In genomic region chr5:133581918-133582317, GRCh38 we compare ENCODE assay signal across 20 cellular contexts. TPM values are rescaled to one million over a fixed set of nuclear protein-coding genes. Genes with fewer than 3 reads are reported as not detected.
"Had no signal": no experiment of that assay in that cellular context is flagged by ENCODE, and none has a peak within 500 bp of the region (broad histone marks: within the 10 kb centered on the region; RNA-seq: fewer than 3 reads in every experiment).

No MANE protein-coding gene starts in this region.

- H3K9me3 Mint-ChIP-seq: activated naive CD4-positive, alpha-beta T cell treated with anti-CD3 and anti-CD28 coated beads for 36 hours; activated naive CD8-positive, alpha-beta T cell treated with anti-CD3 and anti-CD28 coated beads, Interleukin-2, amount 50 U/mL, for 24 hours; activated T-helper 2 cell treated with anti-CD3 and anti-CD28 coated beads, Interferon-gamma antibody, Interleukin-2, Interleukin-4, amounts not matched to agents 10 μg/mL and 5 μg/mL and 100 μg/mL, durations not matched to agents 14 hours and 24 hours and 36 hours; naive thymus-derived CD8-positive, alpha-beta T cell; stimulated activated naive B cell treated with anti-CD40 and anti-IgM and Interleukin-4, amounts not matched to agents 10 μg/mL and 1 μg/mL and 100 μg/mL, for 72 hours had no signal

- DNase-seq: activated CD4-positive, alpha-beta T cell treated with anti-CD3 and anti-CD28 coated beads, Interleukin-2, amount 50 U/mL, for 4 hours; activated CD4-positive, CD25-positive, alpha-beta regulatory T cell treated with anti-CD3 and anti-CD28 coated beads, Interleukin-2, amount 50 U/mL, for 72 hours; activated CD8-positive, alpha-beta memory T cell treated with anti-CD3 and anti-CD28 coated beads, Interleukin-2, amount 10 ng/mL, durations not matched to agents 7 days and 5 days; activated naive CD4-positive, alpha-beta T cell treated with anti-CD3 and anti-CD28 coated beads for 36 hours; activated naive CD8-positive, alpha-beta T cell treated with anti-CD3 and anti-CD28 coated beads, Interleukin-2, amount 50 U/mL, for 24 hours; activated T-cell treated with anti-CD3 and anti-CD28 coated beads, Interleukin-2, amount 50 U/mL, for 1 hour; dorsolateral prefrontal cortex; hypothalamus; left ventricle myocardium superior; mesenchymal stem cell; naive thymus-derived CD8-positive, alpha-beta T cell; stimulated activated CD4-positive, alpha-beta T cell treated with anti-CD3 and anti-CD28 coated beads, Interleukin-15, amount 100 ng/mL, for 24 hours; stimulated activated CD4-positive, alpha-beta T cell treated with anti-CD3 and anti-CD28 coated beads, Interleukin-4, amount 100 ng/mL, for 1 hour; stimulated activated naive B cell treated with anti-CD40 and anti-IgM and Interleukin-4, amounts not matched to agents 10 μg/mL and 1 μg/mL and 100 μg/mL, for 72 hours; thyroid gland had no signal

- H3K36me3 ChIP-seq: neutrophil, thyroid gland had no signal

- H3K4me3 ChIP-seq: dorsolateral prefrontal cortex, thyroid gland had no signal

- H3K4me1 Mint-ChIP-seq: activated CD8-positive, alpha-beta memory T cell treated with anti-CD3 and anti-CD28 coated beads, Interleukin-2, amount 10 ng/mL, durations not matched to agents 7 days and 5 days; activated naive CD8-positive, alpha-beta T cell treated with anti-CD3 and anti-CD28 coated beads, Interleukin-2, amount 50 U/mL, for 24 hours had no signal

- H3K36me3 Mint-ChIP-seq: activated CD8-positive, alpha-beta memory T cell treated with anti-CD3 and anti-CD28 coated beads, Interleukin-2, amount 10 ng/mL, durations not matched to agents 7 days and 5 days; naive thymus-derived CD8-positive, alpha-beta T cell had no signal

- H3K27me3 ChIP-seq: thyroid gland had no signal

- H3K9me3 ChIP-seq: neutrophil, thyroid gland had no signal

- H3K4me3 Mint-ChIP-seq: activated CD8-positive, alpha-beta memory T cell treated with anti-CD3 and anti-CD28 coated beads, Interleukin-2, amount 10 ng/mL, durations not matched to agents 7 days and 5 days; activated naive CD4-positive, alpha-beta T cell treated with anti-CD3 and anti-CD28 coated beads for 36 hours; activated naive CD8-positive, alpha-beta T cell treated with anti-CD3 and anti-CD28 coated beads, Interleukin-2, amount 50 U/mL, for 24 hours; stimulated activated naive B cell treated with anti-CD40 and anti-IgM and Interleukin-4, amounts not matched to agents 10 μg/mL and 1 μg/mL and 100 μg/mL, for 72 hours had no signal

- H3K4me1 ChIP-seq: parathyroid adenoma, thyroid gland had no signal

- ATAC-seq: activated CD8-positive, alpha-beta memory T cell treated with anti-CD3 and anti-CD28 coated beads, Interleukin-2, amount 10 ng/mL, durations not matched to agents 7 days and 5 days; activated naive CD8-positive, alpha-beta T cell treated with anti-CD3 and anti-CD28 coated beads, Interleukin-2, amount 50 U/mL, for 24 hours; left ventricle myocardium superior; naive thymus-derived CD8-positive, alpha-beta T cell; stimulated activated naive B cell treated with anti-CD40 and anti-IgM and Interleukin-4, amounts not matched to agents 10 μg/mL and 1 μg/mL and 100 μg/mL, for 72 hours had no signal

- H3K27ac ChIP-seq: neutrophil, parathyroid adenoma, thyroid gland had no signal

- H3K27ac Mint-ChIP-seq: activated CD8-positive, alpha-beta memory T cell treated with anti-CD3 and anti-CD28 coated beads, Interleukin-2, amount 10 ng/mL, durations not matched to agents 7 days and 5 days; activated naive CD4-positive, alpha-beta T cell treated with anti-CD3 and anti-CD28 coated beads for 36 hours; activated naive CD8-positive, alpha-beta T cell treated with anti-CD3 and anti-CD28 coated beads, Interleukin-2, amount 50 U/mL, for 24 hours; activated T-helper 2 cell treated with anti-CD3 and anti-CD28 coated beads, Interferon-gamma antibody, Interleukin-2, Interleukin-4, amounts not matched to agents 10 μg/mL and 5 μg/mL and 100 μg/mL, durations not matched to agents 14 hours and 24 hours and 36 hours; naive thymus-derived CD8-positive, alpha-beta T cell; stimulated activated naive B cell treated with anti-CD40 and anti-IgM and Interleukin-4, amounts not matched to agents 10 μg/mL and 1 μg/mL and 100 μg/mL, for 72 hours had no signal

RNA-seq across cellular contexts. Expression of gene FSTL4, which starts 30.4 kb away (rescaled TPM):
- total RNA-seq: activated CD8-positive, alpha-beta memory T cell treated with anti-CD3 and anti-CD28 coated beads, Interleukin-2, amount 10 ng/mL, durations not matched to agents 7 days and 5 days; cardiac septum; kidney epithelial cell; left ventricle myocardium superior had no signal
